ENCODE assay signal across 25 cellular contexts in the genomic region with DNA sequence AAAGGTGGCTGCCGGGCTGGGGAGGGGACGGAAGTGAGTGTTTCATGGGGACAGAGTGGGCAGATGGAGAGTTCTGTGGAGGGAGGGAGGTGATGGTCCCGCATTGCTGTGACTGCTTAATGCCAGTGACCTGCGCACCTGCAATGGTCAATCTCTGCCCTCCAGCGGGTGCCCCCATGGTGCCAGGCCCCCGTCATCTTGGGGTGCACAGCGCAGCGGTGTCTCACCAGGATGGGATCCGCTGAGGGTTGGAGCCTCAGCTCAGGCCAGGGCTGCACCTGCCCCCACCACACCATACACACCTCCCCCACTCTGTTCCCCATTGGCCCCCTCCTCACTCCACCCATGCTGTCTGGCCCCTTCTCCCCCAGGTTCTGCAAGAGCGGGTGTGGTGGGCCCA.
"Had no signal": no experiment of that assay in that cellular context is flagged by ENCODE, and none has a peak within 500 bp of the region (broad histone marks: within the 10 kb centered on the region; RNA-seq: fewer than 3 reads in every experiment).

No MANE protein-coding gene starts in this region.

- H3K4me1 Mint-ChIP-seq: activated T-helper 17 cell treated with anti-CD3 and anti-CD28 coated beads, Interleukin-2, amount 50 U/mL, for 72 hours; mesothelial cell of epicardium; natural killer cell; WTC11 had no signal

- DNase-seq: activated naive CD4-positive, alpha-beta T cell treated with anti-CD3 and anti-CD28 coated beads, Interleukin-2, amount 50 U/mL, for 16 hours; activated naive CD8-positive, alpha-beta T cell treated with anti-CD3 and anti-CD28 coated beads, Interleukin-2, amount 50 U/mL, for 24 hours; activated T-cell treated with anti-CD3 and anti-CD28 coated beads, Interleukin-2, amount 50 U/mL, for 1 hour; brain microvascular endothelial cell; caudate nucleus; effector memory CD4-positive, alpha-beta T cell; glutamatergic neuron; hippocampal formation; kidney glomerular epithelial cell; natural killer cell; right cardiac atrium; stimulated activated CD4-positive, alpha-beta T cell treated with anti-CD3 and anti-CD28 coated beads, Interleukin-12 subunit alpha, Interleukin-12 subunit beta, amount 100 ng/mL, for 4 hours; stimulated activated CD4-positive, alpha-beta T cell treated with anti-CD3 and anti-CD28 coated beads, Interleukin-4, amount 100 ng/mL, for 4 hours; stimulated activated naive CD8-positive, alpha-beta T cell treated with anti-CD3 and anti-CD28 coated beads, Interleukin-15, amount 100 ng/mL, for 72 hours; T-helper 1 cell had no signal

- ATAC-seq: activated naive CD8-positive, alpha-beta T cell treated with anti-CD3 and anti-CD28 coated beads, Interleukin-2, amount 50 U/mL, for 24 hours; activated T-helper 17 cell treated with anti-CD3 and anti-CD28 coated beads, Interleukin-2, amount 50 U/mL, for 72 hours; left lung; natural killer cell; stimulated activated naive CD8-positive, alpha-beta T cell treated with anti-CD3 and anti-CD28 coated beads, Interleukin-15, amount 100 ng/mL, for 72 hours; WTC11 had no signal

- H3K4me1 ChIP-seq: esophagus muscularis mucosa, left lung, tibial nerve had no signal

- FAIRE-seq: endothelial cell of umbilical vein, frontal cortex, urothelium cell line had no signal

- H3K27me3 Mint-ChIP-seq: activated naive CD8-positive, alpha-beta T cell treated with anti-CD3 and anti-CD28 coated beads, Interleukin-2, amount 50 U/mL, for 24 hours; activated T-helper 17 cell treated with anti-CD3 and anti-CD28 coated beads, Interleukin-2, amount 50 U/mL, for 72 hours; stimulated activated naive CD8-positive, alpha-beta T cell treated with anti-CD3 and anti-CD28 coated beads, Interleukin-15, amount 100 ng/mL, for 72 hours had no signal

- H3K27me3 ChIP-seq: brain microvascular endothelial cell, esophagus muscularis mucosa, left lung, ovary, tibial nerve had no signal

- H3K9me3 ChIP-seq: ovary had no signal

- H3K27ac ChIP-seq: brain microvascular endothelial cell, esophagus muscularis mucosa, left lung, ovary, tibial nerve had no signal

- H3K36me3 ChIP-seq: ovary had no signal

- H3K4me3 Mint-ChIP-seq: activated naive CD8-positive, alpha-beta T cell treated with anti-CD3 and anti-CD28 coated beads, Interleukin-2, amount 50 U/mL, for 24 hours; activated T-helper 17 cell treated with anti-CD3 and anti-CD28 coated beads, Interleukin-2, amount 50 U/mL, for 72 hours; mesothelial cell of epicardium; natural killer cell; stimulated activated naive CD8-positive, alpha-beta T cell treated with anti-CD3 and anti-CD28 coated beads, Interleukin-15, amount 100 ng/mL, for 72 hours; WTC11 had no signal

- H3K27ac Mint-ChIP-seq: activated T-helper 17 cell treated with anti-CD3 and anti-CD28 coated beads, Interleukin-2, amount 50 U/mL, for 72 hours; mesothelial cell of epicardium; natural killer cell; stimulated activated naive CD8-positive, alpha-beta T cell treated with anti-CD3 and anti-CD28 coated beads, Interleukin-15, amount 100 ng/mL, for 72 hours; WTC11 had no signal

- H3K4me3 ChIP-seq: esophagus muscularis mucosa, left lung, ovary, tibial nerve had no signal
